Comparison of ENCODE assay signal across 12 cellular contexts in genomic region chr1:39952359-39953110, GRCh38. TPM values are rescaled to one million over a fixed set of nuclear protein-coding genes. Genes with fewer than 3 reads are reported as not detected.
DNase-seq lines count a peak whose midpoint lies in the region; ATAC-seq and TF ChIP-seq lines count a peak whose summit lies in the region.
"Had no signal": no experiment of that assay in that cellular context is flagged by ENCODE, and none has a peak within 500 bp of the region (broad histone marks: within the 10 kb centered on the region; RNA-seq: fewer than 3 reads in every experiment).

No MANE protein-coding gene starts in this region.

- TF ChIP-seq EP300 in ovary (IDR thresholded peaks at IDR 0.05) = no peak

- TF ChIP-seq POLR2A in ovary (IDR thresholded peaks at IDR 0.05) = no peak

- ATAC-seq in sciatic nerve (peak; percentile 43), GM18873 (IDR thresholded peaks at IDR 0.05; ENCODE audit: low FRiP score, unreplicated experiment) (no peak)
- ATAC-seq: activated CD4-positive, alpha-beta T cell treated with anti-CD3 and anti-CD28 coated beads for 36 hours had no signal

- no peak overlapping the region for H3K27ac ChIP-seq in ovary
- H3K27ac ChIP-seq: cardiac muscle cell, neutrophil had no signal

- no peak overlapping the region for H3K4me3 ChIP-seq in ovary
- H3K4me3 ChIP-seq: cardiac muscle cell had no signal

- no peaks in the 10 kb centered on the region for H3K9me3 ChIP-seq in ovary
- H3K9me3 ChIP-seq: neutrophil had no signal

- H3K36me3 ChIP-seq in ovary = no peaks in the 10 kb centered on the region
- H3K36me3 ChIP-seq: cardiac muscle cell, neutrophil had no signal

- H3K27me3 ChIP-seq in ovary = no peaks in the 10 kb centered on the region

- 63 to 71% (median 64%) methylated on average over 8 of the region's 8 CpGs for WGBS in ovary, 3 donors

- no peak for TF ChIP-seq CTCF in ovary (IDR thresholded peaks at IDR 0.05)

- intact Hi-C loops in sciatic nerve (cut with DNase I) = no loop called here
- intact Hi-C loops in ovary (cut with DNase I) = no loop called here

- peaks cover 6% of the 10 kb centered on the region for H3K4me1 ChIP-seq in ovary (ENCODE audit: insufficient read depth)

- DNase-seq in HT1080 (ENCODE audit: low read depth) = peak; percentile 50
- peak in 42 of 56 donors; percentile 16 to 81 (median 50) for DNase-seq in amygdala (lab: John Stamatoyannopoulos, UW)
- peak; percentile 69 to 75 for DNase-seq in hippocampal formation (lab: John Stamatoyannopoulos, UW)
- no peak for DNase-seq in sciatic nerve (ENCODE audit: low spot score)
- DNase-seq in ovary = no peak
- DNase-seq in NCI-H1092 treated with DMSO at 0.1 percent for 48 hours (lab: John Stamatoyannopoulos, UW) = no peak
- DNase-seq in RKO (ENCODE audit: low spot score) = no peak
- DNase-seq: activated CD4-positive, alpha-beta T cell treated with anti-CD3 and anti-CD28 coated beads for 36 hours; stimulated activated CD4-positive, alpha-beta T cell treated with anti-CD3 and anti-CD28 coated beads, Interleukin-2, amount 100 ng/mL, for 48 hours had no signal

RNA-seq across cellular contexts. Expression of gene MFSD2A, which starts 2.4 kb away (rescaled TPM):
- total RNA-seq in HT1080 (2014; rRNA removed; shearing (Covaris generic)) = 0.19 and 0.37 TPM in 2 replicates
- polyA plus RNA-seq in HT1080 (2015; cell fraction: cytosol; rRNA removed) = 0.09 TPM in 2 replicates
- 0.39 and 0.56 TPM in 2 replicates for polyA plus RNA-seq in HT1080 (2015; cell fraction: nucleus; rRNA removed)
- total RNA-seq in sciatic nerve = 12.3 TPM
- total RNA-seq in ovary = 100 to 1,000 TPM in 1 of 7 donors, 1 to 10 TPM in 6; 1.9 to 121 (median 3.6) TPM
- polyA plus RNA-seq in ovary = 1 to 10 TPM; 3.6 to 6.2 TPM
- total RNA-seq: cardiac muscle cell had no signal

RNA-seq across cellular contexts. Expression of gene MYCL, which starts 50.8 kb away (rescaled TPM):
- total RNA-seq in HT1080 (2014; rRNA removed; shearing (Covaris generic)) = 0.40 and 5.6 TPM in 2 replicates
- polyA plus RNA-seq in HT1080 (2015; cell fraction: cytosol; rRNA removed) = 1.0 and 1.4 TPM in 2 replicates
- polyA plus RNA-seq in HT1080 (2015; cell fraction: nucleus; rRNA removed) = 0.98 and 1.8 TPM in 2 replicates
- total RNA-seq in sciatic nerve (2.5 TPM), ovary (1 to 10 TPM in 3 of 7 donors, under 1 TPM in 3, not detected in 1; 0.24 to 4.8 (median 0.96) TPM)
- polyA plus RNA-seq in ovary = 1 to 10 TPM in 1 of 2 donors, under 1 TPM in 1; 0.13 to 1.3 TPM

Comparison
In these comparisons a context has a peak if more than half of its experiments do, and no peak if none do; other contexts are left out.
1. DNase-seq: peak in HT1080 (single experiment), amygdala (42 of 56) and hippocampal formation (2 of 2); none in sciatic nerve (single experiment), ovary (0 of 5), NCI-H1092 treated with DMSO at 0.1 percent for 48 hours (single experiment) and RKO (single experiment).